ENCODE assay signal across 33 cellular contexts in genomic region chr11:44199298-44199697, GRCh38.
DNase-seq lines count a peak whose midpoint lies in the region; ATAC-seq and FAIRE-seq lines count a peak whose summit lies in the region.
"Had no signal": no experiment of that assay in that cellular context is flagged by ENCODE, and none has a peak within 500 bp of the region (broad histone marks: within the 10 kb centered on the region; RNA-seq: fewer than 3 reads in every experiment).

No MANE protein-coding gene starts in this region.

- no peak for FAIRE-seq in urothelium cell line (lab: Jason Lieb, UNC)
- FAIRE-seq: keratinocyte had no signal

- no peak for ATAC-seq in HG02938 (IDR thresholded peaks at IDR 0.05; ENCODE audit: unreplicated experiment)
- ATAC-seq: activated naive CD8-positive, alpha-beta T cell treated with anti-CD3 and anti-CD28 coated beads, Interleukin-2, amount 50 U/mL, for 24 hours; activated T-cell treated with anti-CD3 and anti-CD28 coated beads, Interleukin-2, amount 50 U/mL, for 4 hours; gastrocnemius medialis; lower lobe of right lung; naive thymus-derived CD8-positive, alpha-beta T cell had no signal

- no peak overlapping the region for H3K9ac ChIP-seq in HUES48 (ENCODE audit: low read depth, low read length)
- no peak overlapping the region for H3K9ac ChIP-seq in iPS-18a (ENCODE audit: low read length)
- H3K9ac ChIP-seq: KMS-11 had no signal

- peak; percentile 6 for DNase-seq in NCI-H1105 treated with DMSO at 0.1 percent for 48 hours (lab: John Stamatoyannopoulos, UW)
- DNase-seq in NCI-H1105 (lab: John Stamatoyannopoulos, UW): no peak
- DNase-seq in NCI-H748 treated with DMSO at 0.1 percent for 48 hours (lab: John Stamatoyannopoulos, UW): peak; percentile 16
- no peak for DNase-seq in HAP-1 (ENCODE audit: low spot score in 2 of 2)
- DNase-seq in urothelium cell line (ENCODE audit: low spot score): no peak
- DNase-seq: 8988T; activated CD4-positive, alpha-beta T cell treated with anti-CD3 and anti-CD28 coated beads, Interleukin-2, amount 10 ng/mL, durations not matched to agents 24 days and 14 days; activated naive CD8-positive, alpha-beta T cell treated with anti-CD3 and anti-CD28 coated beads, Interleukin-2, amount 50 U/mL, for 24 hours; activated T-cell treated with anti-CD3 and anti-CD28 coated beads, Interleukin-2, amount 50 U/mL, for 4 hours; CD4-positive, alpha-beta T cell; cerebellar nuclear complex; dorsolateral prefrontal cortex; gastrocnemius medialis; HCEC 1CT; lower lobe of right lung; naive thymus-derived CD8-positive, alpha-beta T cell; NCI-H2081 treated with DMSO at 0.1 percent for 48 hours; occipital lobe; Peyer's patch; SHP77 treated with DMSO at 0.1 percent for 48 hours; stimulated activated CD8-positive, alpha-beta memory T cell treated with anti-CD3 and anti-CD28 coated beads, Interleukin-4, amount 100 ng/mL, for 48 hours; stomach; SW 1271; T-helper 9 cell; tibial artery; WERI-Rb-1 had no signal

- H3K4me3 ChIP-seq in HUES48 (ENCODE audit: low read depth, low read length) (no peak overlapping the region), iPS-18a (ENCODE audit: low read length) (no peak overlapping the region), HAP-1 (no peak overlapping the region)
- H3K4me3 ChIP-seq: dorsolateral prefrontal cortex, gastrocnemius medialis, hepatocyte, lower lobe of right lung, Peyer's patch, skin epidermis, stomach, tibial artery had no signal

- H3K9me3 ChIP-seq in HUES48 (ENCODE audit: control insufficient read depth, insufficient read depth, low read length) (no peaks in the 10 kb centered on the region), iPS-18a (ENCODE audit: control insufficient read depth, low read depth, low read length) (no peaks in the 10 kb centered on the region), HAP-1 (no peaks in the 10 kb centered on the region)
- H3K9me3 ChIP-seq: gastrocnemius medialis, lower lobe of right lung, Peyer's patch, tibial artery had no signal

- peaks cover 30% of the 10 kb centered on the region for H3K4me1 ChIP-seq in HUES48 (ENCODE audit: control insufficient read depth, insufficient read depth, low read length)
- peaks cover 29% of the 10 kb centered on the region for H3K4me1 ChIP-seq in iPS-18a (ENCODE audit: control insufficient read depth, low read depth, low read length)
- no peaks in the 10 kb centered on the region for H3K4me1 ChIP-seq in HAP-1
- H3K4me1 ChIP-seq: lower lobe of right lung, Peyer's patch, tibial artery had no signal

- in situ Hi-C loops in HAP-1 (cut with MboI; ENCODE audit: low sequenced_read_pairs): no loop called here

- H3K27ac ChIP-seq in HUES48 (ENCODE audit: low read depth, low read length) (peak overlapping the region; percentile 16), iPS-18a (ENCODE audit: low read length) (peak overlapping the region; percentile 24)
- H3K27ac ChIP-seq: dorsolateral prefrontal cortex, gastrocnemius medialis, hepatocyte, KMS-11, lower lobe of right lung, Peyer's patch, skin epidermis, stomach, tibial artery, WERI-Rb-1 had no signal

- H3K27me3 ChIP-seq in HUES48 (ENCODE audit: control insufficient read depth, insufficient read depth, low read length): no peaks in the 10 kb centered on the region
- H3K27me3 ChIP-seq in iPS-18a (ENCODE audit: control insufficient read depth, insufficient read depth, low read length): no peaks in the 10 kb centered on the region
- H3K27me3 ChIP-seq in HAP-1 (ENCODE audit: low read depth): no peaks in the 10 kb centered on the region
- H3K27me3 ChIP-seq: dorsolateral prefrontal cortex, gastrocnemius medialis, hepatocyte, Peyer's patch, stomach, tibial artery had no signal

- H3K36me3 ChIP-seq in HUES48 (ENCODE audit: control insufficient read depth, insufficient read depth, low read length): no peaks in the 10 kb centered on the region
- no peaks in the 10 kb centered on the region for H3K36me3 ChIP-seq in iPS-18a (ENCODE audit: control insufficient read depth, low read depth, low read length)
- H3K36me3 ChIP-seq in HAP-1 (replicated peaks): no peaks in the 10 kb centered on the region

Comparison
In these comparisons a context has a peak if more than half of its experiments do, and no peak if none do; other contexts are left out.
1. DNase-seq: peak in NCI-H1105 treated with DMSO at 0.1 percent for 48 hours (single experiment) and NCI-H748 treated with DMSO at 0.1 percent for 48 hours (single experiment); none in NCI-H1105 (single experiment), HAP-1 (0 of 2) and urothelium cell line (single experiment).